8 cellular contexts compared by ENCODE assay signal in genomic region chr7:5419523-5420107, GRCh38. TPM values are rescaled to one million over a fixed set of nuclear protein-coding genes. Genes with fewer than 3 reads are reported as not detected.
DNase-seq lines count a peak whose midpoint lies in the region; ATAC-seq and TF ChIP-seq lines count a peak whose summit lies in the region.

No MANE protein-coding gene starts in this region.

- WGBS in body of pancreas, 2 donors = 1 to 2% methylated on average over 28 to 42 of the region's 44 CpGs

- DNase-seq in NCI-H1092 treated with DMSO at 0.1 percent for 48 hours (lab: John Stamatoyannopoulos, UW) (peak; percentile 17), NCI-H1092 (lab: John Stamatoyannopoulos, UW) (no peak), body of pancreas (peak; percentile 36 to 54 (median 43)), left lobe of liver (ENCODE audit: low spot score) (peak; percentile 53), superior temporal gyrus (ENCODE audit: extremely low spot score) (peak; percentile 42), glomerular visceral epithelial cell (ENCODE audit: extremely low spot score) (no peak)

- no peak for TF ChIP-seq CTCF in body of pancreas (IDR thresholded peaks at IDR 0.05)

- H3K4me1 ChIP-seq in body of pancreas = peaks cover 22% of the 10 kb centered on the region

- no peak for TF ChIP-seq POLR2A in body of pancreas (IDR thresholded peaks at IDR 0.05)

- intact Hi-C loops in body of pancreas (cut with DNase I) = no loop called here

- H3K27ac ChIP-seq in body of pancreas = peak overlapping the region; percentile 92 to 100 (median 98)

- peak overlapping the region; percentile 47 to 73 for H3K4me3 ChIP-seq in body of pancreas

- no peaks in the 10 kb centered on the region for H3K27me3 ChIP-seq in body of pancreas

- ATAC-seq in body of pancreas = no peak
- ATAC-seq in left lobe of liver = no peak
- no peak for ATAC-seq in HG03460 (IDR thresholded peaks at IDR 0.05; ENCODE audit: unreplicated experiment)
- ATAC-seq in HG03039 (IDR thresholded peaks at IDR 0.05; ENCODE audit: unreplicated experiment) = no peak

- no peaks in the 10 kb centered on the region for H3K36me3 ChIP-seq in body of pancreas (replicated peaks in 1 of 2; ENCODE audit: insufficient read depth in 1 of 2, low read depth in 2 of 2)

- no peaks in the 10 kb centered on the region for H3K9me3 ChIP-seq in body of pancreas

RNA-seq across cellular contexts. Expression of gene TNRC18, which starts 4.0 kb away (rescaled TPM):
- 100 to 1,000 TPM in 1 of 2 donors, 10 to 100 TPM in 1; 87.9 to 201 TPM for total RNA-seq in body of pancreas
- total RNA-seq in left lobe of liver = 35.4 TPM

Comparison
In these comparisons a context has a peak if more than half of its experiments do, and no peak if none do; other contexts are left out.
1. DNase-seq: peak in NCI-H1092 treated with DMSO at 0.1 percent for 48 hours (single experiment), body of pancreas (4 of 4), left lobe of liver (single experiment) and superior temporal gyrus (single experiment); none in NCI-H1092 (single experiment) and glomerular visceral epithelial cell (single experiment).